In the genomic region with DNA sequence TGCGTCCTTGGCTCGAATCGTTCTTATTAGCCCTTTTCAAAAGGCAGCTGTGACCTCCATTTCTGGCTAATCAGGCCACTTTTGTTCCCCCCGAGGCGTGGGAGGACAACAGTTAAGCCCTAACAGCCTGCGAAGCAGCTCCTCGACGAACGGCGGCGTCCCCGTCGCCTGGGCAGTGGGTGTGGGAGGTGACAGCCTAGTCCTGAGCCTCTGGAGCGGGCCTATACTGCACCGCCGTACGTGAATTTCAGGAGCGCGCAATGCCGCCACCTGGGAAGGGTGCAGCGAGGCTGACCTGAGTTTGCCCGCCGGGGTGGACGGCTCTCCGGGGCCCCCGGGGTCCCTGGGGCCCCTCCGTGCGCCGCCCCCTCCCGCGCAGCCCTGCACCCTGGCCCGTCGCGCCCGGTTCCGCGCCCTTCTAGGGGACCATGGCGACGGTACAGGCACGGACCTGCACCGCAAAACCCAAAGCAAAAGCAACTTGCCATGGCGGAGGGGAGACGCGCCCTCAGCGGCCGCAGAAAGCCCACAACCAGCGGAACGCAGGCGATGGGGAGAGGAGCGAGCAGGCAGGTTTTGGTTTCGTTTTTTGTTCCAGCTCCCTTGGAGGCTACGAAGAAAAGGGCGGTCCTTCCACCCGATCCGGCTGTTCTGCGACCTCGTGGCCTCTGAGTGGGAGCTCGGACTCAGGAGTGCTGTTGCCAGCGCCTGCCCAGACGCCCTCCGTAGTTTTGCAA, we compare ENCODE assay signal across 1 cellular context.
A peak's percentile ranks its signal among the peaks of the same experiment; 100 is the strongest.
TF ChIP-seq lines count a peak whose summit lies in the region.

Gene RBM43 (minus strand): TSS at position 624 of the 737 bp plus-strand sequence. CDS start 136 bp downstream, at position 488.

TF ChIP-seq in K562, 482 proteins besides CTCF, POLR2A, EP300 and RAD21 (continued from another document and continues in another):
- TF ChIP-seq MTA2 (IDR thresholded peaks at IDR 0.05; ENCODE audit: low read depth) (peak; percentile 24; the same call in 1 of the 2 replicates), ZNF41 (CRISPR knock-in tag; conservative IDR thresholded peaks at IDR 0.05) (no peak), FUS (optimal IDR thresholded peaks at IDR 0.05; ENCODE audit: low read depth, low read length) (no peak), FOSL1 (tag; conservative IDR thresholded peaks at IDR 0.05) (peak; percentile 25; the same call in 1 of the 2 replicates), ZC3H4 (CRISPR knock-in tag; IDR thresholded peaks at IDR 0.05; ENCODE audit: borderline replicate concordance) (no peak), ZFP91 (CRISPR knock-in tag; IDR thresholded peaks at IDR 0.05) (no peak), EP400 (IDR thresholded peaks at IDR 0.05) (peak; percentile 75), ZBTB11 (CRISPR knock-in tag; IDR thresholded peaks at IDR 0.05) (0 out of 6 replicates have a peak, but pooled peaks of 1 of the 3 experiments have one; percentile 50), CREM (IDR thresholded peaks at IDR 0.05; ENCODE audit: low read depth) (peak; percentile 38), U2AF2 (optimal IDR thresholded peaks at IDR 0.05; ENCODE audit: low read depth, low read length) (no peak), STAT5A (IDR thresholded peaks at IDR 0.05; ENCODE audit: borderline replicate concordance, low read length) (no peak; the same call in 1 of the 2 replicates), TEAD4 (IDR thresholded peaks at IDR 0.05; ENCODE audit: low read length) (peak; percentile 43; the same call in 1 of the 2 replicates), TEAD4 (CRISPR knock-in tag; IDR thresholded peaks at IDR 0.05; ENCODE audit: borderline replicate concordance) (no peak), SREBF1 (IDR thresholded peaks at IDR 0.05; ENCODE audit: borderline replicate concordance, low read depth, low read length) (no peak), CCNT2 (IDR thresholded peaks at IDR 0.05; ENCODE audit: borderline replicate concordance, extremely low read depth, insufficient read length, low read depth, low read length) (peak; percentile 64), ZSCAN32 (CRISPR knock-in tag; IDR thresholded peaks at IDR 0.05) (no peak), TCF3 (CRISPR knock-in tag; IDR thresholded peaks at IDR 0.05) (peak; percentile 50), MNT (conservative IDR thresholded peaks at IDR 0.05) (peak; percentile 62 to 78), GTF2F1 (IDR thresholded peaks at IDR 0.05; ENCODE audit: low read depth, low read length) (peak; percentile 79; the same call in 1 of the 2 replicates), ZNF12 (CRISPR knock-in tag; IDR thresholded peaks at IDR 0.05) (0 out of 2 replicates have a peak, but pooled peaks have one; percentile 51), SAFB2 (IDR thresholded peaks at IDR 0.05; ENCODE audit: borderline replicate concordance, low read depth, low read length, severe bottlenecking) (no peak), CTCFL (IDR thresholded peaks at IDR 0.05; ENCODE audit: borderline replicate concordance, insufficient read depth, low read depth, low read length, poor library complexity, severe bottlenecking) (no peak), HES1 (IDR thresholded peaks at IDR 0.05; ENCODE audit: low read depth) (no peak), ZNF766 (CRISPR knock-in tag; conservative IDR thresholded peaks at IDR 0.05) (peak; percentile 74), TCF15 (CRISPR knock-in tag; IDR thresholded peaks at IDR 0.05) (no peak), RBM15 (IDR thresholded peaks at IDR 0.05; ENCODE audit: insufficient read depth, low read length) (no peak), TAL1 (IDR thresholded peaks at IDR 0.05) (0 out of 2 replicates have a peak, but pooled peaks have one; percentile 11), RBM39 (optimal IDR thresholded peaks at IDR 0.05; ENCODE audit: low read depth, low read length) (no peak), MEIS2 (IDR thresholded peaks at IDR 0.05; ENCODE audit: partially characterized antibody) (peak; percentile 39), ZNF778 (CRISPR knock-in tag; IDR thresholded peaks at IDR 0.05) (no peak), SRSF1 (IDR thresholded peaks at IDR 0.05; ENCODE audit: low read depth, low read length) (no peak), PPARD (CRISPR knock-in tag; IDR thresholded peaks at IDR 0.05) (no peak), PTBP1 (IDR thresholded peaks at IDR 0.05; ENCODE audit: low read depth, low read length) (0 out of 2 replicates have a peak, but pooled peaks have one; percentile 14), GTF2E2 (tag; IDR thresholded peaks at IDR 0.05) (peak; percentile 92), ETS2 (tag; IDR thresholded peaks at IDR 0.05; ENCODE audit: borderline replicate concordance, poor library complexity, severe bottlenecking) (no peak), TRIM28 (IDR thresholded peaks at IDR 0.05) (0 out of 2 replicates have a peak, but pooled peaks have one; percentile 8), SRSF7 (optimal IDR thresholded peaks at IDR 0.05; ENCODE audit: low read depth, low read length) (no peak), FOXA1 (IDR thresholded peaks at IDR 0.05; ENCODE audit: borderline replicate concordance) (no peak)
- TF ChIP-seq, protein P1, sequence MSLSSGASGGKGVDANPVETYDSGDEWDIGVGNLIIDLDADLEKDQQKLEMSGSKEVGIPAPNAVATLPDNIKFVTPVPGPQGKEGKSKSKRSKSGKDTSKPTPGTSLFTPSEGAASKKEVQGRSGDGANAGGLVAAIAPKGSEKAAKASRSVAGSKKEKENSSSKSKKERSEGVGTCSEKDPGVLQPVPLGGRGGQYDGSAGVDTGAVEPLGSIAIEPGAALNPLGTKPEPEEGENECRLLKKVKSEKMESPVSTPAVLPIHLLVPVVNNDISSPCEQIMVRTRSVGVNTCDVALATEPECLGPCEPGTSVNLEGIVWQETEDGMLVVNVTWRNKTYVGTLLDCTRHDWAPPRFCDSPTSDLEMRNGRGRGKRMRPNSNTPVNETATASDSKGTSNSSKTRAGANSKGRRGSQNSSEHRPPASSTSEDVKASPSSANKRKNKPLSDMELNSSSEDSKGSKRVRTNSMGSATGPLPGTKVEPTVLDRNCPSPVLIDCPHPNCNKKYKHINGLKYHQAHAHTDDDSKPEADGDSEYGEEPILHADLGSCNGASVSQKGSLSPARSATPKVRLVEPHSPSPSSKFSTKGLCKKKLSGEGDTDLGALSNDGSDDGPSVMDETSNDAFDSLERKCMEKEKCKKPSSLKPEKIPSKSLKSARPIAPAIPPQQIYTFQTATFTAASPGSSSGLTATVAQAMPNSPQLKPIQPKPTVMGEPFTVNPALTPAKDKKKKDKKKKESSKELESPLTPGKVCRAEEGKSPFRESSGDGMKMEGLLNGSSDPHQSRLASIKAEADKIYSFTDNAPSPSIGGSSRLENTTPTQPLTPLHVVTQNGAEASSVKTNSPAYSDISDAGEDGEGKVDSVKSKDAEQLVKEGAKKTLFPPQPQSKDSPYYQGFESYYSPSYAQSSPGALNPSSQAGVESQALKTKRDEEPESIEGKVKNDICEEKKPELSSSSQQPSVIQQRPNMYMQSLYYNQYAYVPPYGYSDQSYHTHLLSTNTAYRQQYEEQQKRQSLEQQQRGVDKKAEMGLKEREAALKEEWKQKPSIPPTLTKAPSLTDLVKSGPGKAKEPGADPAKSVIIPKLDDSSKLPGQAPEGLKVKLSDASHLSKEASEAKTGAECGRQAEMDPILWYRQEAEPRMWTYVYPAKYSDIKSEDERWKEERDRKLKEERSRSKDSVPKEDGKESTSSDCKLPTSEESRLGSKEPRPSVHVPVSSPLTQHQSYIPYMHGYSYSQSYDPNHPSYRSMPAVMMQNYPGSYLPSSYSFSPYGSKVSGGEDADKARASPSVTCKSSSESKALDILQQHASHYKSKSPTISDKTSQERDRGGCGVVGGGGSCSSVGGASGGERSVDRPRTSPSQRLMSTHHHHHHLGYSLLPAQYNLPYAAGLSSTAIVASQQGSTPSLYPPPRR (CRISPR knock-in tag; IDR thresholded peaks at IDR 0.05; ENCODE audit: borderline replicate concordance): peak; percentile 77
- TF ChIP-seq, protein P2, sequence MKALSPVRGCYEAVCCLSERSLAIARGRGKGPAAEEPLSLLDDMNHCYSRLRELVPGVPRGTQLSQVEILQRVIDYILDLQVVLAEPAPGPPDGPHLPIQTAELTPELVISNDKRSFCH (CRISPR knock-in tag; IDR thresholded peaks at IDR 0.05): no peak
- TF ChIP-seq, protein P2 (tag; IDR thresholded peaks at IDR 0.05): peak; percentile 56
- TF ChIP-seq, protein P3, sequence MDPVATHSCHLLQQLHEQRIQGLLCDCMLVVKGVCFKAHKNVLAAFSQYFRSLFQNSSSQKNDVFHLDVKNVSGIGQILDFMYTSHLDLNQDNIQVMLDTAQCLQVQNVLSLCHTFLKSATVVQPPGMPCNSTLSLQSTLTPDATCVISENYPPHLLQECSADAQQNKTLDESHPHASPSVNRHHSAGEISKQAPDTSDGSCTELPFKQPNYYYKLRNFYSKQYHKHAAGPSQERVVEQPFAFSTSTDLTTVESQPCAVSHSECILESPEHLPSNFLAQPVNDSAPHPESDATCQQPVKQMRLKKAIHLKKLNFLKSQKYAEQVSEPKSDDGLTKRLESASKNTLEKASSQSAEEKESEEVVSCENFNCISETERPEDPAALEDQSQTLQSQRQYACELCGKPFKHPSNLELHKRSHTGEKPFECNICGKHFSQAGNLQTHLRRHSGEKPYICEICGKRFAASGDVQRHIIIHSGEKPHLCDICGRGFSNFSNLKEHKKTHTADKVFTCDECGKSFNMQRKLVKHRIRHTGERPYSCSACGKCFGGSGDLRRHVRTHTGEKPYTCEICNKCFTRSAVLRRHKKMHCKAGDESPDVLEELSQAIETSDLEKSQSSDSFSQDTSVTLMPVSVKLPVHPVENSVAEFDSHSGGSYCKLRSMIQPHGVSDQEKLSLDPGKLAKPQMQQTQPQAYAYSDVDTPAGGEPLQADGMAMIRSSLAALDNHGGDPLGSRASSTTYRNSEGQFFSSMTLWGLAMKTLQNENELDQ (CRISPR knock-in tag; IDR thresholded peaks at IDR 0.05; ENCODE audit: borderline replicate concordance): peak; percentile 86; the same call in 1 of the 2 replicates
